Comparison of ENCODE assay signal across 16 cellular contexts in genomic region chr5:76701298-76701697, GRCh38. TPM values are rescaled to one million over a fixed set of nuclear protein-coding genes. Genes with fewer than 3 reads are reported as not detected.
A peak's percentile ranks its signal among the peaks of the same experiment; 100 is the strongest.
DNase-seq lines count a peak whose midpoint lies in the region; ATAC-seq, FAIRE-seq and TF ChIP-seq lines count a peak whose summit lies in the region.
"Had no signal": no experiment of that assay in that cellular context is flagged by ENCODE, and none has a peak within 500 bp of the region (broad histone marks: within the 10 kb centered on the region; RNA-seq: fewer than 3 reads in every experiment).

No MANE protein-coding gene starts in this region.

- H3K27ac Mint-ChIP-seq in astrocyte (ENCODE audit: unreplicated experiment): no peak overlapping the region

- H3K9me3 ChIP-seq in astrocyte (ENCODE audit: insufficient read depth, low read depth, low read length) (no peaks in the 10 kb centered on the region), gastroesophageal sphincter (no peaks in the 10 kb centered on the region)

- H3K27me3 ChIP-seq in astrocyte (ENCODE audit: insufficient read depth, low read length): no peaks in the 10 kb centered on the region
- H3K27me3 ChIP-seq in gastroesophageal sphincter: no peaks in the 10 kb centered on the region

- H3K4me3 Mint-ChIP-seq in astrocyte (ENCODE audit: unreplicated experiment): no peak overlapping the region
- H3K4me3 Mint-ChIP-seq: neural crest cell had no signal

- no peaks in the 10 kb centered on the region for H4K20me1 ChIP-seq in astrocyte (ENCODE audit: insufficient read depth, low read length)

- peaks cover 14% of the 10 kb centered on the region for H3K4me1 ChIP-seq in astrocyte (ENCODE audit: insufficient read depth, low read length)
- no peaks in the 10 kb centered on the region for H3K4me1 ChIP-seq in gastroesophageal sphincter

- peak; percentile 72 for ATAC-seq in gastroesophageal sphincter
- ATAC-seq in HG03280 (IDR thresholded peaks at IDR 0.05; ENCODE audit: unreplicated experiment): no peak
- no peak for ATAC-seq in HG03039 (IDR thresholded peaks at IDR 0.05; ENCODE audit: unreplicated experiment)

- peak; percentile 20 for FAIRE-seq in astrocyte (lab: Jason Lieb, UNC)
- no peak for FAIRE-seq in urothelium cell line (lab: Jason Lieb, UNC)

- no peak overlapping the region for H3K4me2 ChIP-seq in astrocyte (ENCODE audit: low read length)

- TF ChIP-seq CTCF in astrocyte (IDR thresholded peaks at IDR 0.05; ENCODE audit: insufficient read depth, low read depth, low read length): no peak
- no peak for TF ChIP-seq CTCF in gastroesophageal sphincter (IDR thresholded peaks at IDR 0.05)

- no peak overlapping the region for H3K4me3 ChIP-seq in astrocyte (ENCODE audit: insufficient read depth, low read depth, low read length)
- no peak overlapping the region for H3K4me3 ChIP-seq in gastroesophageal sphincter

- WGBS in gastroesophageal sphincter (ENCODE audit: low coverage in 1 of 2), 2 donors: 52 to 79% methylated on average over 2 of the region's 2 CpGs

- no peak for TF ChIP-seq EP300 in gastroesophageal sphincter (IDR thresholded peaks at IDR 0.05)

- no peaks in the 10 kb centered on the region for H3K36me3 ChIP-seq in astrocyte (ENCODE audit: insufficient read depth, low read length)
- H3K36me3 ChIP-seq in gastroesophageal sphincter: no peaks in the 10 kb centered on the region

- H3K79me2 ChIP-seq in astrocyte (ENCODE audit: insufficient read depth, low read length): no peaks in the 10 kb centered on the region

- no peaks in the 10 kb centered on the region for H3K9me3 Mint-ChIP-seq in astrocyte (ENCODE audit: unreplicated experiment)
- H3K9me3 Mint-ChIP-seq: neural crest cell had no signal

- peaks cover 3% of the 10 kb centered on the region for H3K36me3 Mint-ChIP-seq in astrocyte (ENCODE audit: low read depth, unreplicated experiment)

- TF ChIP-seq POLR2A in gastroesophageal sphincter (IDR thresholded peaks at IDR 0.05): no peak

- H3K27ac ChIP-seq in astrocyte (ENCODE audit: low read depth, low read length) (no peak overlapping the region), gastroesophageal sphincter (no peak overlapping the region)

- peaks cover 24% of the 10 kb centered on the region for H3K4me1 Mint-ChIP-seq in astrocyte (ENCODE audit: low read depth, unreplicated experiment)
- H3K4me1 Mint-ChIP-seq: neural crest cell had no signal

- DNase-seq in SIG-M5 treated with dmso at 0.1 percent for 504 hours (lab: John Stamatoyannopoulos, UW; ENCODE audit: unreplicated experiment) (peak; percentile 4), SIG-M5 (lab: John Stamatoyannopoulos, UW) (no peak), astrocyte (ENCODE audit: low read depth) (peak; percentile 85), urothelium cell line (ENCODE audit: low spot score) (peak; percentile 24), cerebellar cortex (ENCODE audit: low spot score) (no peak)
- DNase-seq: 8988T; activated CD4-positive, alpha-beta T cell treated with anti-CD3 and anti-CD28 coated beads for 48 hours; activated naive CD4-positive, alpha-beta T cell; NCI-H1105 treated with DMSO at 0.1 percent for 48 hours; NCI-H524; stimulated activated CD4-positive, alpha-beta T cell treated with anti-CD3 and anti-CD28 coated beads, Interleukin-15, amount 100 ng/mL, for 24 hours; SW 1271 had no signal

- H3K27me3 Mint-ChIP-seq in astrocyte (ENCODE audit: low read depth, unreplicated experiment): no peaks in the 10 kb centered on the region

- no peak overlapping the region for H2AFZ ChIP-seq in astrocyte (ENCODE audit: low read depth, low read length)

- no peak overlapping the region for H3K9ac ChIP-seq in astrocyte (ENCODE audit: low read length)

RNA-seq across cellular contexts. Expression of gene F2R, which starts 14.6 kb away (rescaled TPM):
- total RNA-seq in astrocyte (285 and 331 TPM in 2 replicates), gastroesophageal sphincter (10 to 100 TPM in 3 of 4 donors, 1 to 10 TPM in 1; 7.5 to 20.9 (median 11.3) TPM)

Comparison
In these comparisons a context has a peak if more than half of its experiments do, and no peak if none do; other contexts are left out.
1. DNase-seq: peak in SIG-M5 treated with dmso at 0.1 percent for 504 hours (single experiment), astrocyte (single experiment) and urothelium cell line (single experiment); none in SIG-M5 (single experiment) and cerebellar cortex (single experiment).
2. RNA of gene F2R, which starts 14.6 kb away (total RNA-seq): 285 to 331 TPM in astrocyte; 7.5 to 20.9 TPM in gastroesophageal sphincter; every median in the first group is over 10 times any median in the second.